8 cellular contexts compared by ENCODE assay signal in genomic region chr1:66271904-66272254, GRCh38.
DNase-seq lines count a peak whose midpoint lies in the region; ATAC-seq and TF ChIP-seq lines count a peak whose summit lies in the region.

No MANE protein-coding gene starts in this region.

- H2BK120ac ChIP-seq in H9 (ENCODE audit: low read depth, low read length, poor library complexity, severe bottlenecking): no peak overlapping the region

- ATAC-seq in WTC11 (peak; percentile 33), GM21390 (IDR thresholded peaks at IDR 0.05; ENCODE audit: unreplicated experiment) (no peak)

- H3K79me1 ChIP-seq in H9 (ENCODE audit: insufficient read depth, low read depth, low read length, poor library complexity, severe bottlenecking): no peaks in the 10 kb centered on the region

- H2AK5ac ChIP-seq in H9 (ENCODE audit: insufficient read length, low read length): no peak overlapping the region

- no peak overlapping the region for H2BK20ac ChIP-seq in H9 (ENCODE audit: low read depth, low read length, poor library complexity, severe bottlenecking)

- no peaks in the 10 kb centered on the region for H3K9me3 ChIP-seq in H9 (ENCODE audit: control insufficient read depth, low read depth, low read length)

- no peak overlapping the region for H2BK5ac ChIP-seq in H9 (ENCODE audit: insufficient read length, low read length)

- H4K8ac ChIP-seq in H9 (replicated peaks; ENCODE audit: insufficient read length, low read depth, low read length): no peak overlapping the region

- no peak overlapping the region for H4K91ac ChIP-seq in H9 (ENCODE audit: insufficient read length, low read depth, low read length)

- H2BK15ac ChIP-seq in H9 (ENCODE audit: low read depth, low read length): no peak overlapping the region

- H3K14ac ChIP-seq in H9 (ENCODE audit: insufficient read depth, low read length): no peak overlapping the region

- no peak overlapping the region for H3T11ph ChIP-seq in H9 (ENCODE audit: low read length)

- peak overlapping the region; percentile 32 for H3K4me2 ChIP-seq in H9 (ENCODE audit: insufficient read depth, insufficient read length, low read length)

- H3K36me3 Mint-ChIP-seq in H9 (ENCODE audit: insufficient read depth in 1 of 3, low read depth in 3 of 3) (no peaks in the 10 kb centered on the region), WTC11 (no peaks in the 10 kb centered on the region)

- H3K27me3 Mint-ChIP-seq in H9 (ENCODE audit: low read depth): no peaks in the 10 kb centered on the region
- no peaks in the 10 kb centered on the region for H3K27me3 Mint-ChIP-seq in WTC11 (ENCODE audit: low read depth)

- H3K23ac ChIP-seq in H9 (ENCODE audit: insufficient read length, low read depth, low read length): no peak overlapping the region

- H3K27ac ChIP-seq in H9 (ENCODE audit: insufficient read length, low read depth, low read length): no peak overlapping the region

- no peak overlapping the region for H3K4me3 Mint-ChIP-seq in H9
- H3K4me3 Mint-ChIP-seq in WTC11: no peak overlapping the region; the same call in 1 of the 2 replicates

- DNase-seq in H9 (no peak), WTC11 (ENCODE audit: low spot score) (no peak), head of caudate nucleus (peak; percentile 41 to 86 (median 70)), putamen (ENCODE audit: low spot score) (peak; percentile 62), epidermal melanocyte (ENCODE audit: insufficient read length, low spot score) (no peak), NCI-H510A (lab: John Stamatoyannopoulos, UW) (no peak), DMS53 treated with DMSO at 0.1 percent for 48 hours (lab: John Stamatoyannopoulos, UW; ENCODE audit: unreplicated experiment) (no peak)

- H2BK12ac ChIP-seq in H9 (ENCODE audit: insufficient read length, low read depth, low read length): peak overlapping the region; percentile 10

- POLR2A ChIA-PET in WTC11 (lab: Charles Lee): no interaction called here

- TF ChIP-seq CTCF in H9 (conservative IDR thresholded peaks at IDR 0.05) (no peak), WTC11 (IDR thresholded peaks at IDR 0.05) (no peak)

- intact Hi-C loops in head of caudate nucleus (cut with DNase I): loop anchor here (5.0 kb wide), 1 partner anchor 80 kb away; no protein-coding TSS in a partner anchor

- H3K4me1 Mint-ChIP-seq in H9 (peaks cover 31% of the 10 kb centered on the region in 2 experiments), WTC11 (peaks cover 36% of the 10 kb centered on the region)

- H4K20me1 ChIP-seq in H9 (ENCODE audit: control insufficient read depth, insufficient read depth, insufficient read length): no peaks in the 10 kb centered on the region

- H3K4me1 ChIP-seq in H9 (ENCODE audit: insufficient read depth, low read length): peaks cover 10% of the 10 kb centered on the region

- CTCF ChIA-PET in WTC11 (lab: Charles Lee): interaction anchor here (1.4 kb wide), 1 partner anchor 175 kb away, joined by 3 read pairs; no protein-coding TSS in a partner anchor

- H3K9ac ChIP-seq in H9 (ENCODE audit: extremely low read depth, insufficient read length, low read length): no peak overlapping the region

- H3K56ac ChIP-seq in H9 (ENCODE audit: insufficient read length, low read depth, low read length): no peak overlapping the region

- no CpG with 5 or more reads among the region's 5 CpGs for WGBS in H9 (ENCODE audit: extremely low coverage, insufficient read length, low lambda C conversion rate)

- H3K27ac Mint-ChIP-seq in H9: no peak overlapping the region; a peak in 1 of 7 replicates
- H3K27ac Mint-ChIP-seq in WTC11: no peak overlapping the region

- peak overlapping the region; percentile 67 for H3K18ac ChIP-seq in H9 (ENCODE audit: insufficient read length, low read depth, low read length)

- H3K27me3 ChIP-seq in H9 (ENCODE audit: insufficient read depth, low read length): no peaks in the 10 kb centered on the region

- H3K79me2 ChIP-seq in H9 (ENCODE audit: insufficient read depth, low read length): no peaks in the 10 kb centered on the region

- no peak overlapping the region for H3K4ac ChIP-seq in H9 (ENCODE audit: low read depth, low read length)

- H2AFZ ChIP-seq in H9 (ENCODE audit: low read length): no peak overlapping the region

- peak overlapping the region; percentile 34 for H4K5ac ChIP-seq in H9 (ENCODE audit: insufficient read length, low read depth, low read length)

- H3K23me2 ChIP-seq in H9 (ENCODE audit: insufficient read length, low read depth, low read length, poor library complexity, severe bottlenecking): no peaks in the 10 kb centered on the region

- H3K9me3 Mint-ChIP-seq in H9 (no peaks in the 10 kb centered on the region), WTC11 (no peaks in the 10 kb centered on the region)

TF ChIP-seq in WTC11, 78 proteins besides CTCF, POLR2A, EP300 and RAD21:
- TF ChIP-seq, protein P1, sequence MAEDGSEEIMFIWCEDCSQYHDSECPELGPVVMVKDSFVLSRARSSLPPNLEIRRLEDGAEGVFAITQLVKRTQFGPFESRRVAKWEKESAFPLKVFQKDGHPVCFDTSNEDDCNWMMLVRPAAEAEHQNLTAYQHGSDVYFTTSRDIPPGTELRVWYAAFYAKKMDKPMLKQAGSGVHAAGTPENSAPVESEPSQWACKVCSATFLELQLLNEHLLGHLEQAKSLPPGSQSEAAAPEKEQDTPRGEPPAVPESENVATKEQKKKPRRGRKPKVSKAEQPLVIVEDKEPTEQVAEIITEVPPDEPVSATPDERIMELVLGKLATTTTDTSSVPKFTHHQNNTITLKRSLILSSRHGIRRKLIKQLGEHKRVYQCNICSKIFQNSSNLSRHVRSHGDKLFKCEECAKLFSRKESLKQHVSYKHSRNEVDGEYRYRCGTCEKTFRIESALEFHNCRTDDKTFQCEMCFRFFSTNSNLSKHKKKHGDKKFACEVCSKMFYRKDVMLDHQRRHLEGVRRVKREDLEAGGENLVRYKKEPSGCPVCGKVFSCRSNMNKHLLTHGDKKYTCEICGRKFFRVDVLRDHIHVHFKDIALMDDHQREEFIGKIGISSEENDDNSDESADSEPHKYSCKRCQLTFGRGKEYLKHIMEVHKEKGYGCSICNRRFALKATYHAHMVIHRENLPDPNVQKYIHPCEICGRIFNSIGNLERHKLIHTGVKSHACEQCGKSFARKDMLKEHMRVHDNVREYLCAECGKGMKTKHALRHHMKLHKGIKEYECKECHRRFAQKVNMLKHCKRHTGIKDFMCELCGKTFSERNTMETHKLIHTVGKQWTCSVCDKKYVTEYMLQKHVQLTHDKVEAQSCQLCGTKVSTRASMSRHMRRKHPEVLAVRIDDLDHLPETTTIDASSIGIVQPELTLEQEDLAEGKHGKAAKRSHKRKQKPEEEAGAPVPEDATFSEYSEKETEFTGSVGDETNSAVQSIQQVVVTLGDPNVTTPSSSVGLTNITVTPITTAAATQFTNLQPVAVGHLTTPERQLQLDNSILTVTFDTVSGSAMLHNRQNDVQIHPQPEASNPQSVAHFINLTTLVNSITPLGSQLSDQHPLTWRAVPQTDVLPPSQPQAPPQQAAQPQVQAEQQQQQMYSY (CRISPR knock-in tag; IDR thresholded peaks at IDR 0.05): peak; percentile 46; the same call in 1 of the 2 replicates
- no peak for TF ChIP-seq JAZF1 (CRISPR knock-in tag; IDR thresholded peaks at IDR 0.05)

Comparison
In these comparisons a context has a peak if more than half of its experiments do, and no peak if none do; other contexts are left out.
1. DNase-seq: peak in head of caudate nucleus (42 of 42) and putamen (single experiment); none in H9 (single experiment), WTC11 (single experiment), epidermal melanocyte (single experiment), NCI-H510A (single experiment) and DMS53 treated with DMSO at 0.1 percent for 48 hours (single experiment).